26 cellular contexts compared by ENCODE assay signal in the genomic region with DNA sequence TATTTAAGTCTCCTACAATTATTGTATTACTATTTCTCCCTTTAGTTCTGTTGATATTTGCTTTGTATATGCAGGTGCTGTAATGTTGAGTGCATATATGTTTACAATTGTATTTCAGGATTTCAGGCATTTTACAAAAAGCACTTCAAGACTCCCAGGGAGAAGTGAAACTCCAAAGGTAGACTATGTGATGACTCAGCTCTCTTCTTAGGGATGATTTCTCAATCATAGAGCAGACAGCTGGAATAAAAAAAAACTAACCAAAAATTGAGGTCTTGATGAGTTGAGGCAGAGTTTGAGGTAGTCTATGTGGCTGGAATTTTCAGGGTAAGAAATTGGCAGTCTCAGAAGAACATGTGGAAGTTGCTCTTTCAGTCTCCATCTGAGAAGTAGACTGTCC.
A peak's percentile ranks its signal among the peaks of the same experiment; 100 is the strongest.
DNase-seq lines count a peak whose midpoint lies in the region; ATAC-seq, FAIRE-seq and TF ChIP-seq lines count a peak whose summit lies in the region.
"Had no signal": no experiment of that assay in that cellular context is flagged by ENCODE, and none has a peak within 500 bp of the region (broad histone marks: within the 10 kb centered on the region; RNA-seq: fewer than 3 reads in every experiment).

No MANE protein-coding gene starts in this region.

- no TSS peak for BruUV-seq in Calu3 (replicated peaks; lab: Mats Ljungman, UMichigan)

- intact Hi-C loops in Calu3 (cut with micrococcal nuclease; ENCODE audit: unreplicated experiment), result no loop called here

- no peaks in the 10 kb centered on the region for H3K27me3 Mint-ChIP-seq in Calu3 (ENCODE audit: unreplicated experiment)
- H3K27me3 Mint-ChIP-seq: activated T-cell treated with anti-CD3 and anti-CD28 coated beads, Interleukin-2, amount 50 U/mL, for 24 hours had no signal

- no peak overlapping the region for H3K27ac Mint-ChIP-seq in Calu3 (ENCODE audit: unreplicated experiment)
- H3K27ac Mint-ChIP-seq: activated T-cell treated with anti-CD3 and anti-CD28 coated beads, Interleukin-2, amount 50 U/mL, for 24 hours; H9 had no signal

- no peaks in the 10 kb centered on the region for H3K27me3 ChIP-seq in adipocyte (replicated peaks; ENCODE audit: control insufficient read depth, insufficient read depth, low read length)
- H3K27me3 ChIP-seq: pancreas, right atrium auricular region, spleen had no signal

- peaks cover 18% of the 10 kb centered on the region for H3K9me3 ChIP-seq in adipocyte (ENCODE audit: control insufficient read depth, low read length)
- H3K9me3 ChIP-seq: pancreas had no signal

- no peak for FAIRE-seq in GM19239 (lab: Jason Lieb, UNC)
- FAIRE-seq: pancreas had no signal

- peaks cover 7% of the 10 kb centered on the region for H3K9me3 Mint-ChIP-seq in Calu3 (ENCODE audit: low read depth, unreplicated experiment)

- H3K36me3 ChIP-seq in adipocyte (ENCODE audit: control insufficient read depth, insufficient read depth, low read length, severe bottlenecking), result no peaks in the 10 kb centered on the region
- H3K36me3 ChIP-seq: pancreas, right atrium auricular region, spleen had no signal

- no peak for TF ChIP-seq CTCF in NB4 (IDR thresholded peaks at IDR 0.05; ENCODE audit: low read depth, low read length)
- no peak for TF ChIP-seq CTCF in Calu3 (IDR thresholded peaks at IDR 0.05; ENCODE audit: unreplicated experiment)

- no peaks in the 10 kb centered on the region for H3K36me3 Mint-ChIP-seq in Calu3 (ENCODE audit: insufficient read depth, unreplicated experiment)

- peak; percentile 8 for DNase-seq in HPDE6-E6E7 (ENCODE audit: extremely low spot score)
- DNase-seq in NB4 (ENCODE audit: low read depth), result peak; percentile 37
- DNase-seq in adipocyte (ENCODE audit: low read depth), result peak; percentile 13
- peak; percentile 10 for DNase-seq in kidney tubule cell (ENCODE audit: low spot score)
- no peak for DNase-seq in GM19239 (ENCODE audit: insufficient read length, low spot score)
- no peak for DNase-seq in Calu3
- DNase-seq: activated CD4-positive, alpha-beta T cell treated with anti-CD3 and anti-CD28 coated beads for 48 hours; activated gamma-delta T cell treated with Interleukin-2 at 50 U/mL for 16 hours; activated T-cell treated with anti-CD3 and anti-CD28 coated beads, Interleukin-2, amount 50 U/mL, for 24 hours; Caco-2; DMS79 treated with DMSO at 0.1 percent for 48 hours; H9; head of caudate nucleus; KBM-7; NCI-H187; NCI-H2171 treated with DMSO at 0.1 percent for 48 hours; NCI-H524; NK-92 treated with Interleukin-12 subunit alpha and Interleukin-12 subunit beta, amount 100 ng/mL, for 24 hours; pancreas; spleen; stimulated activated CD4-positive, alpha-beta T cell treated with anti-CD3 and anti-CD28 coated beads, Interleukin-2, amount 100 ng/mL, for 48 hours; T-helper 2 cell had no signal

- CTCF ChIA-PET in Calu3 (lab: Charles Lee), result no interaction called here

- ATAC-seq in HG03196 (IDR thresholded peaks at IDR 0.05; ENCODE audit: unreplicated experiment), result no peak
- ATAC-seq: pancreas had no signal

- no peak for TF ChIP-seq POLR2A in NB4 (IDR thresholded peaks at IDR 0.05; ENCODE audit: extremely low read depth, insufficient read length)

- no peak overlapping the region for H3K4me3 ChIP-seq in NB4 (ENCODE audit: low read depth, low read length)
- H3K4me3 ChIP-seq in adipocyte (ENCODE audit: low read length), result no peak overlapping the region
- H3K4me3 ChIP-seq: lung, pancreas, right atrium auricular region, SK-N-MC, spleen had no signal

- H3K9ac ChIP-seq in adipocyte (ENCODE audit: low read length), result no peak overlapping the region

- H3K4me3 Mint-ChIP-seq in Calu3 (ENCODE audit: low read depth, unreplicated experiment), result no peak overlapping the region
- H3K4me3 Mint-ChIP-seq: activated T-cell treated with anti-CD3 and anti-CD28 coated beads, Interleukin-2, amount 50 U/mL, for 24 hours; H9 had no signal

- H3K4me1 Mint-ChIP-seq in Calu3 (ENCODE audit: low read depth, unreplicated experiment), result no peaks in the 10 kb centered on the region

- no peaks in the 10 kb centered on the region for H3K4me1 ChIP-seq in adipocyte (ENCODE audit: control insufficient read depth, insufficient read depth, low read length)
- H3K4me1 ChIP-seq: Caco-2, pancreas, right atrium auricular region, spleen had no signal

Comparison
In these comparisons a context has a peak if more than half of its experiments do, and no peak if none do; other contexts are left out.
1. DNase-seq: peak in HPDE6-E6E7 (single experiment), NB4 (single experiment), adipocyte (single experiment) and kidney tubule cell (single experiment); none in GM19239 (single experiment) and Calu3 (single experiment).